ENCODE assay signal across 8 cellular contexts in genomic region chr9:134641173-134641985, GRCh38. TPM values are rescaled to one million over a fixed set of nuclear protein-coding genes. Genes with fewer than 3 reads are reported as not detected.
A peak's percentile ranks its signal among the peaks of the same experiment; 100 is the strongest.
DNase-seq lines count a peak whose midpoint lies in the region; ATAC-seq and TF ChIP-seq lines count a peak whose summit lies in the region.

COL5A1 (plus strand) TSS chr9:134641803; CDS start chr9:134642188, 385 bp downstream.

- peaks cover 55% of the 10 kb centered on the region for H3K4me1 Mint-ChIP-seq in nephron

- no peak for ATAC-seq in HG02759 (IDR thresholded peaks at IDR 0.05; ENCODE audit: unreplicated experiment)
- ATAC-seq in GM18502 (IDR thresholded peaks at IDR 0.05; ENCODE audit: poor library complexity, unreplicated experiment) = no peak

- peak within 1 kb of the TSS; percentile 90 to 97 (median 96) for H3K4me3 Mint-ChIP-seq in nephron

- DNase-seq in Caki2 (ENCODE audit: low read depth) (peak; percentile 90), NCI-H345 (lab: John Stamatoyannopoulos, UW) (peak; percentile 94), foreskin melanocyte (peak; percentile 33)
- peak; percentile 39 for DNase-seq in activated T-helper 9 cell treated with anti-CD3 and anti-CD28 coated beads, Interleukin-2, amount 50 U/mL, for 16 hours (ENCODE audit: low read depth)
- peak; percentile 32 for DNase-seq in stimulated activated naive CD4-positive, alpha-beta T cell treated with Interleukin-2 at 50 U/mL for 16 hours (lab: John Stamatoyannopoulos, UW)

- in situ Hi-C loops in Caki2 (cut with HindIII; ENCODE audit: low pct_unique_long_range_greater_than_20kb, low sequenced_read_pairs) = no loop called here

- H3K27ac Mint-ChIP-seq in nephron = peak within 1 kb of the TSS; percentile 85 to 94 (median 93)

- peaks cover 2% of the 10 kb centered on the region for H3K36me3 Mint-ChIP-seq in nephron (ENCODE audit: low read depth)

- H3K9me3 Mint-ChIP-seq in nephron = no peaks in the 10 kb centered on the region

- peak in 2 of 3 experiments; percentile 34 to 40 for TF ChIP-seq CTCF in nephron (IDR thresholded peaks at IDR 0.05; ENCODE audit: unreplicated experiment in 3 of 3)

- peaks cover under 1% of the 10 kb centered on the region for H3K27me3 Mint-ChIP-seq in nephron (ENCODE audit: low read depth)

RNA-seq across cellular contexts. Expression of gene COL5A1, which starts in this region (rescaled TPM):
- total RNA-seq in Caki2 (2014; rRNA removed; shearing (Covaris generic); ENCODE audit: low replicate concordance) = 21.3 and 30.8 TPM in 2 replicates

Comparison
In these comparisons a context has a peak if more than half of its experiments do, and no peak if none do; other contexts are left out.
1. DNase-seq: peak in every context shown above with its lines; median percentile 94 in NCI-H345; 90 in Caki2; 39 in activated T-helper 9 cell treated with anti-CD3 and anti-CD28 coated beads, Interleukin-2, amount 50 U/mL, for 16 hours; 33 in foreskin melanocyte; 32 in stimulated activated naive CD4-positive, alpha-beta T cell treated with Interleukin-2 at 50 U/mL for 16 hours.